Comparison of ENCODE assay signal across 23 cellular contexts in the genomic region with DNA sequence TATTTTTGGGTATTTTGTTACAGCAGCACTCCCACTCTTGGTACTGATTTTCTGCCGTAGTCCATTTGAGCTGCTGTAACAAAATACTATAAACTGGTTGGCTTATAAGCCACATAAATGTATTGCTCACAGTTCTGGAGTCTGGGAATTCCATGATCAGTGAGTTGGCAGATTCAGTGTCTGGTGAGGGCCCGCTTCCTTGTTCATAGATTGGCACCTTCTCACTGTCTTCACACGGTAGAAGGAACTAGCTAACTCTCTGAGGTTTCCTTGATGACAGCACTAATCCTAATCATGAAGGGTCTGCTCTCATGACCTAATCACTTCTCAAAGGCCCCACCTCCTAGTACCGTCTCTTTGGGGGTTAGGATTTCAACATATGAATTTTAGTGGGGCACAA.
DNase-seq lines count a peak whose midpoint lies in the region; ATAC-seq, FAIRE-seq and TF ChIP-seq lines count a peak whose summit lies in the region.
"Had no signal": no experiment of that assay in that cellular context is flagged by ENCODE, and none has a peak within 500 bp of the region (broad histone marks: within the 10 kb centered on the region; RNA-seq: fewer than 3 reads in every experiment).

No MANE protein-coding gene starts in this region.

- no peaks in the 10 kb centered on the region for H3K79me2 ChIP-seq in astrocyte (ENCODE audit: insufficient read depth, low read length)

- no peaks in the 10 kb centered on the region for H3K9me3 ChIP-seq in astrocyte (ENCODE audit: insufficient read depth, low read depth, low read length)
- H3K9me3 ChIP-seq: A549, BLaER1, HAP-1 had no signal

- H3K36me3 ChIP-seq in astrocyte (ENCODE audit: insufficient read depth, low read length), result no peaks in the 10 kb centered on the region
- H3K36me3 ChIP-seq: HAP-1 had no signal

- peaks cover 10% of the 10 kb centered on the region for H3K4me1 Mint-ChIP-seq in astrocyte (ENCODE audit: low read depth, unreplicated experiment)
- H3K4me1 Mint-ChIP-seq: CD14-positive monocyte; CD4-positive, alpha-beta memory T cell had no signal

- no peak overlapping the region for H3K9ac ChIP-seq in astrocyte (ENCODE audit: low read length)
- H3K9ac ChIP-seq: BLaER1, GM23248 had no signal

- no peak for ATAC-seq in GM19455 (IDR thresholded peaks at IDR 0.05; ENCODE audit: unreplicated experiment)
- ATAC-seq: A549, GM12878 had no signal

- H3K9me3 Mint-ChIP-seq in astrocyte (ENCODE audit: unreplicated experiment), result peaks cover 12% of the 10 kb centered on the region
- H3K9me3 Mint-ChIP-seq: CD14-positive monocyte; CD4-positive, alpha-beta memory T cell had no signal

- H3K4me3 ChIP-seq in AG10803 (ENCODE audit: low read length), result no peak overlapping the region
- H3K4me3 ChIP-seq in astrocyte (ENCODE audit: insufficient read depth, low read depth, low read length), result no peak overlapping the region
- H3K4me3 ChIP-seq: A549, BLaER1, GM12878, GM23248, HAP-1 had no signal

- no peak overlapping the region for H3K4me3 Mint-ChIP-seq in astrocyte (ENCODE audit: unreplicated experiment)
- H3K4me3 Mint-ChIP-seq: CD14-positive monocyte; CD4-positive, alpha-beta memory T cell had no signal

- H3K4me2 ChIP-seq in astrocyte (ENCODE audit: low read length), result no peak overlapping the region
- H3K4me2 ChIP-seq: A549, BLaER1 had no signal

- FAIRE-seq in astrocyte (lab: Jason Lieb, UNC), result no peak
- FAIRE-seq: A549, GM12878, GM19239, HTR-8/SVneo had no signal

- no peaks in the 10 kb centered on the region for H4K20me1 ChIP-seq in astrocyte (ENCODE audit: insufficient read depth, low read length)
- H4K20me1 ChIP-seq: BLaER1 had no signal

- H3K27me3 Mint-ChIP-seq in astrocyte (ENCODE audit: low read depth, unreplicated experiment), result no peaks in the 10 kb centered on the region
- H3K27me3 Mint-ChIP-seq: CD4-positive, alpha-beta memory T cell had no signal

- peaks cover 15% of the 10 kb centered on the region for H3K36me3 Mint-ChIP-seq in astrocyte (ENCODE audit: low read depth, unreplicated experiment)
- H3K36me3 Mint-ChIP-seq: CD14-positive monocyte had no signal

- H2AFZ ChIP-seq in astrocyte (ENCODE audit: low read depth, low read length), result no peak overlapping the region
- H2AFZ ChIP-seq: GM23248 had no signal

- H3K27me3 ChIP-seq in astrocyte (ENCODE audit: insufficient read depth, low read length), result peaks cover 2% of the 10 kb centered on the region
- H3K27me3 ChIP-seq: BLaER1 had no signal

- peak overlapping the region; percentile 1 for H3K27ac Mint-ChIP-seq in astrocyte (ENCODE audit: unreplicated experiment)
- H3K27ac Mint-ChIP-seq: CD14-positive monocyte had no signal

- DNase-seq in AG10803 (ENCODE audit: low read depth) (peak; percentile 43), LHCN-M2 (ENCODE audit: low read depth) (peak; percentile 26), astrocyte (ENCODE audit: low read depth) (no peak), kidney tubule cell (ENCODE audit: low spot score) (peak; percentile 92), NCI-H774 (lab: John Stamatoyannopoulos, UW) (no peak), islet precursor cell (no peak), NCI-H526 (lab: John Stamatoyannopoulos, UW) (no peak)
- DNase-seq: CD4-positive, alpha-beta memory T cell; DMS153; DMS79; EL; GM23248; IMR-90 had no signal

- no peaks in the 10 kb centered on the region for H3K4me1 ChIP-seq in astrocyte (ENCODE audit: insufficient read depth, low read length)
- H3K4me1 ChIP-seq: BLaER1, HAP-1 had no signal

- TF ChIP-seq CTCF in AG10803 (conservative IDR thresholded peaks at IDR 0.05; ENCODE audit: low read length), result no peak
- TF ChIP-seq CTCF in astrocyte (IDR thresholded peaks at IDR 0.05; ENCODE audit: insufficient read depth, low read depth, low read length), result no peak

- H3K27ac ChIP-seq in astrocyte (ENCODE audit: low read depth, low read length), result no peak overlapping the region
- H3K27ac ChIP-seq: 22Rv1, A549, BLaER1, GM23248, HL-60 had no signal

Comparison
In these comparisons a context has a peak if more than half of its experiments do, and no peak if none do; other contexts are left out.
1. DNase-seq: peak in AG10803 (single experiment), LHCN-M2 (single experiment) and kidney tubule cell (single experiment); none in astrocyte (single experiment), NCI-H774 (single experiment), islet precursor cell (single experiment) and NCI-H526 (0 of 2).